8 cellular contexts compared by ENCODE assay signal in genomic region chr7:50791921-50792341, GRCh38. TPM values are rescaled to one million over a fixed set of nuclear protein-coding genes. Genes with fewer than 3 reads are reported as not detected.
A peak's percentile ranks its signal among the peaks of the same experiment; 100 is the strongest.
DNase-seq lines count a peak whose midpoint lies in the region; ATAC-seq and TF ChIP-seq lines count a peak whose summit lies in the region.

No MANE protein-coding gene starts in this region.

- peaks cover 11% of the 10 kb centered on the region for H3K4me1 Mint-ChIP-seq in activated T-cell treated with anti-CD3 and anti-CD28 coated beads, Interleukin-2, amount 50 U/mL, for 72 hours (ENCODE audit: low read depth)

- no peaks in the 10 kb centered on the region for H3K36me3 Mint-ChIP-seq in activated T-cell treated with anti-CD3 and anti-CD28 coated beads, Interleukin-2, amount 50 U/mL, for 72 hours (ENCODE audit: insufficient read depth in 2 of 2)

- no peaks in the 10 kb centered on the region for H3K36me3 ChIP-seq in tibial nerve

- no peaks in the 10 kb centered on the region for H3K27me3 ChIP-seq in tibial nerve

- DNase-seq in activated T-cell treated with anti-CD3 and anti-CD28 coated beads, Interleukin-2, amount 50 U/mL, for 72 hours, result no peak
- DNase-seq in activated T-cell treated with anti-CD3 and anti-CD28 coated beads, Interleukin-2, amount 50 U/mL, for 1 hour, result no peak
- peak; percentile 78 for DNase-seq in amniotic epithelial cell (ENCODE audit: low read depth)
- peak; percentile 45 for DNase-seq in left kidney (ENCODE audit: low read depth, low spot score)
- DNase-seq in tibial nerve (ENCODE audit: low spot score in 2 of 2), result no peak
- DNase-seq in activated CD4-positive, CD25-positive, alpha-beta regulatory T cell (lab: John Stamatoyannopoulos, UW), result no peak
- DNase-seq in NCI-H2107 (lab: John Stamatoyannopoulos, UW), result no peak

- peak overlapping the region; percentile 34 to 72 (median 44) for H3K4me3 ChIP-seq in tibial nerve

- H3K4me1 ChIP-seq in tibial nerve, result peaks cover 0 to 35% (median 0%) of the 10 kb centered on the region in 4 donors

- peak overlapping the region; percentile 86 to 93 for H3K4me3 Mint-ChIP-seq in activated T-cell treated with anti-CD3 and anti-CD28 coated beads, Interleukin-2, amount 50 U/mL, for 72 hours

- H3K27ac Mint-ChIP-seq in activated T-cell treated with anti-CD3 and anti-CD28 coated beads, Interleukin-2, amount 50 U/mL, for 72 hours, result peak overlapping the region; percentile 64

- no peak for TF ChIP-seq EP300 in tibial nerve (IDR thresholded peaks at IDR 0.05)

- TF ChIP-seq CTCF in tibial nerve (IDR thresholded peaks at IDR 0.05), result no peak

- no peaks in the 10 kb centered on the region for H3K9me3 Mint-ChIP-seq in activated T-cell treated with anti-CD3 and anti-CD28 coated beads, Interleukin-2, amount 50 U/mL, for 72 hours

- H3K9me3 ChIP-seq in tibial nerve, result peaks cover 0 to 7% (median 0%) of the 10 kb centered on the region in 4 donors

- ATAC-seq in activated T-cell treated with anti-CD3 and anti-CD28 coated beads, Interleukin-2, amount 50 U/mL, for 72 hours (replicated peaks in 1 of 2), result no peak
- no peak for ATAC-seq in HG02840 (IDR thresholded peaks at IDR 0.05; ENCODE audit: low FRiP score, unreplicated experiment)

- peak overlapping the region in 1 of 4 donors; percentile 88 for H3K27ac ChIP-seq in tibial nerve

- no peak for TF ChIP-seq POLR2A in tibial nerve (IDR thresholded peaks at IDR 0.05)

- H3K27me3 Mint-ChIP-seq in activated T-cell treated with anti-CD3 and anti-CD28 coated beads, Interleukin-2, amount 50 U/mL, for 72 hours (ENCODE audit: low read depth), result peaks cover 51% of the 10 kb centered on the region

- 10 to 18% methylated on average over 10 of the region's 10 CpGs for WGBS in tibial nerve, 2 donors

RNA-seq across cellular contexts. Expression of gene GRB10, which starts 9.2 kb away (rescaled TPM):
- 10 to 100 TPM; 18.4 to 21.0 TPM for total RNA-seq in activated T-cell treated with anti-CD3 and anti-CD28 coated beads, Interleukin-2, amount 50 U/mL, for 72 hours
- total RNA-seq in tibial nerve, result 10 to 100 TPM; 34.1 to 73.9 (median 56.0) TPM

Comparison
In these comparisons a context has a peak if more than half of its experiments do, and no peak if none do; other contexts are left out.
1. DNase-seq: peak in amniotic epithelial cell (single experiment) and left kidney (single experiment); none in activated T-cell treated with anti-CD3 and anti-CD28 coated beads, Interleukin-2, amount 50 U/mL, for 72 hours (0 of 2), activated T-cell treated with anti-CD3 and anti-CD28 coated beads, Interleukin-2, amount 50 U/mL, for 1 hour (single experiment), tibial nerve (0 of 2), activated CD4-positive, CD25-positive, alpha-beta regulatory T cell (0 of 4) and NCI-H2107 (single experiment).